ENCODE assay signal across 14 cellular contexts in the genomic region with DNA sequence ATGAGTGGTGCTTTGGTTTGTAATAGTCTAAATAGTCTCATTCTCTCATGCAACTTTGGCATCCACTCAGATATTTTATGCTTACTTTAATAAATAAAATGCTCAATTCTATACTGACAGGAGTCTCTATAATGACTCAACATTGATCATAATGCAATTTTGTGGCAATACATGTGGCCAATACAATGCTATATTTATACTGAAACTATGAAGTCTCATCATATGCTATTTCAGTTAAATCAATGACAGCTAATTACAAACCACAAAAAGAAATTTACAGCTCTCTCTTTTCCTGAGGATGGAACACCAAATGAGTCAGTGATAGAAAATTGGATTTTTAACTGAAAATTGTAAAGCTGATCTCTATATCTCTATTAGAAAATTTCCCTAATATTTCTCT.
A peak's percentile ranks its signal among the peaks of the same experiment; 100 is the strongest.
DNase-seq lines count a peak whose midpoint lies in the region; ATAC-seq, FAIRE-seq and TF ChIP-seq lines count a peak whose summit lies in the region.
"Had no signal": no experiment of that assay in that cellular context is flagged by ENCODE, and none has a peak within 500 bp of the region (broad histone marks: within the 10 kb centered on the region; RNA-seq: fewer than 3 reads in every experiment).

No MANE protein-coding gene starts in this region.

- RAD21 ChIA-PET in GM12878 (lab: Charles Lee; ENCODE audit: unreplicated experiment), result no interaction called here

- H3K79me2 ChIP-seq in GM12878 (ENCODE audit: control insufficient read depth, insufficient read depth, low read length), result no peaks in the 10 kb centered on the region

- intact Hi-C loops in GM12878 (cut with micrococcal nuclease; ENCODE audit: unreplicated experiment), result no loop called here

- H3K4me3 Mint-ChIP-seq in T-cell, result no peak overlapping the region

- no peaks in the 10 kb centered on the region for H4K20me1 ChIP-seq in GM12878 (ENCODE audit: control insufficient read depth, insufficient read depth)

- H3K4me3 ChIP-seq in AG10803 (ENCODE audit: low read length) (no peak overlapping the region), GM12878 (no peak overlapping the region)

- peak; percentile 22 for DNase-seq in AG10803 (ENCODE audit: low read depth)
- peak; percentile 16 for DNase-seq in GM13976 (ENCODE audit: low spot score)
- no peak for DNase-seq in GM12878 (ENCODE audit: low read depth, low spot score)
- no peak for DNase-seq in GM12891 (ENCODE audit: insufficient read length, low spot score)
- DNase-seq in T1000 (lab: John Stamatoyannopoulos, UW), result no peak
- no peak for DNase-seq in T-cell
- DNase-seq in stimulated activated CD4-positive, alpha-beta T cell treated with anti-CD3 and anti-CD28 coated beads, Interleukin-12 subunit alpha, Interleukin-12 subunit beta, amount 100 ng/mL, for 4 hours, result no peak
- DNase-seq: 8988T, C1 segment of cervical spinal cord, EL, NCI-H1048, NCI-H2081 treated with DMSO at 0.1 percent for 48 hours, NCI-H524 had no signal

- H3K36me3 ChIP-seq in GM12878 (ENCODE audit: control insufficient read depth in 2 of 2, insufficient read depth in 2 of 2, low read length in 1 of 2), result no peaks in the 10 kb centered on the region

- SMC1A ChIA-PET in GM12878 (lab: Charles Lee; ENCODE audit: uncharacterized antibody, unreplicated experiment), result interaction anchor here (2.7 kb wide), 1 partner anchor 13 kb away, joined by 11 read pairs; no protein-coding TSS in a partner anchor

- POLR2A ChIA-PET in GM12878 (lab: Charles Lee), result no interaction called here
- POLR2A ChIA-PET in T-cell (lab: Charles Lee), result interaction anchor here in 1 of 2 donors (0.6 kb wide), 1 partner anchor 651 kb away, joined by 3 read pairs; no protein-coding TSS in a partner anchor

- peak; percentile 62 for ATAC-seq in HG02870 (IDR thresholded peaks at IDR 0.05; ENCODE audit: unreplicated experiment)
- peak; percentile 67 for ATAC-seq in GM12878
- ATAC-seq in T-cell (replicated peaks in 1 of 4), result no peak

- no peak overlapping the region for H2AFZ ChIP-seq in GM12878 (ENCODE audit: control insufficient read depth, low read depth, low read length)

- H3K27ac ChIP-seq in GM12878 (ENCODE audit: control insufficient read depth, insufficient read depth), result no peak overlapping the region

- TF ChIP-seq EP300 in GM12878 (IDR thresholded peaks at IDR 0.05; ENCODE audit: borderline replicate concordance in 1 of 2, control insufficient read depth in 1 of 2, low read depth in 2 of 2, low read length in 2 of 2), result no peak

- in situ Hi-C loops in GM13976 (cut with MboI; ENCODE audit: low sequenced_read_pairs, unreplicated experiment) (no loop called here), GM12878 (cut with MboI) (no loop called here)

- TF ChIP-seq RAD21 in GM12878 (IDR thresholded peaks at IDR 0.05; ENCODE audit: insufficient read depth, low read depth, low read length), result no peak

- no peak overlapping the region for H3K9ac ChIP-seq in GM12878 (ENCODE audit: control insufficient read depth, insufficient read depth, low read length)

- H3K9me3 Mint-ChIP-seq in T-cell, result no peaks in the 10 kb centered on the region

- H3K36me3 Mint-ChIP-seq in T-cell, result no peaks in the 10 kb centered on the region

- TF ChIP-seq POLR2A in GM12878 (IDR thresholded peaks at IDR 0.05; ENCODE audit: low read depth, low read length), result no peak
- no peak for TF ChIP-seq POLR2A in GM12891 (IDR thresholded peaks at IDR 0.05; ENCODE audit: low read depth, low read length)

- BruUV-seq in GM12878 (replicated peaks; lab: Mats Ljungman, UMichigan), result no TSS peak

- peaks cover 0 to 3% of the 10 kb centered on the region in 2 donors for H3K27me3 Mint-ChIP-seq in T-cell

- no peaks in the 10 kb centered on the region for H3K9me3 ChIP-seq in GM12878 (replicated peaks; ENCODE audit: control insufficient read depth, insufficient read depth, low read length)

- peaks cover 6% of the 10 kb centered on the region for H3K4me1 ChIP-seq in GM12878 (ENCODE audit: control insufficient read depth, insufficient read depth, low read length)

- no peaks in the 10 kb centered on the region for H3K27me3 ChIP-seq in GM12878 (replicated peaks in 1 of 2; ENCODE audit: control insufficient read depth in 2 of 2, insufficient read depth in 2 of 2, low read length in 1 of 2)

- CTCF ChIA-PET in GM12878 (lab: Yijun Ruan, JAX) (interaction anchor here (0.7 to 0.9 kb wide), 2 partner anchors 288 to 448 kb away, joined by 3 read pairs; no protein-coding TSS in a partner anchor), T-cell (lab: Charles Lee) (no interaction called here)

- H3K4me2 ChIP-seq in GM12878 (ENCODE audit: control insufficient read depth, insufficient read depth), result no peak overlapping the region

- H3K4me1 Mint-ChIP-seq in T-cell, result no peaks in the 10 kb centered on the region

- FAIRE-seq in GM12878 (lab: Jason Lieb, UNC) (no peak), GM12891 (lab: Jason Lieb, UNC) (no peak)

- no peak for TF ChIP-seq CTCF in AG10803 (conservative IDR thresholded peaks at IDR 0.05; ENCODE audit: low read length)
- TF ChIP-seq CTCF in GM13976 (IDR thresholded peaks at IDR 0.05; ENCODE audit: borderline replicate concordance, control extremely low read depth, extremely low read depth, insufficient read depth, missing control alignments), result no peak
- TF ChIP-seq CTCF in GM12878 (IDR thresholded peaks at IDR 0.05 in 2 of 3, conservative IDR thresholded peaks at IDR 0.05 in 1 of 3; ENCODE audit: control insufficient read depth in 2 of 3, extremely low read depth in 1 of 3, insufficient read depth in 1 of 3, low read depth in 3 of 3, low read length in 3 of 3), result no peak

- no peak overlapping the region for H3K27ac Mint-ChIP-seq in T-cell

TF ChIP-seq in GM12878, 131 proteins besides CTCF, POLR2A, EP300 and RAD21 (continues in another document):
- TF ChIP-seq, protein P1, sequence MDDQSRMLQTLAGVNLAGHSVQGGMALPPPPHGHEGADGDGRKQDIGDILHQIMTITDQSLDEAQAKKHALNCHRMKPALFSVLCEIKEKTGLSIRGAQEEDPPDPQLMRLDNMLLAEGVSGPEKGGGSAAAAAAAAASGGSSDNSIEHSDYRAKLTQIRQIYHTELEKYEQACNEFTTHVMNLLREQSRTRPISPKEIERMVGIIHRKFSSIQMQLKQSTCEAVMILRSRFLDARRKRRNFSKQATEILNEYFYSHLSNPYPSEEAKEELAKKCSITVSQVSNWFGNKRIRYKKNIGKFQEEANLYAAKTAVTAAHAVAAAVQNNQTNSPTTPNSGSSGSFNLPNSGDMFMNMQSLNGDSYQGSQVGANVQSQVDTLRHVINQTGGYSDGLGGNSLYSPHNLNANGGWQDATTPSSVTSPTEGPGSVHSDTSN (IDR thresholded peaks at IDR 0.05; ENCODE audit: insufficient replicate concordance, low read depth, low read length), result no peak
- TF ChIP-seq EED (IDR thresholded peaks at IDR 0.05; ENCODE audit: low read depth) (no peak), CHD1 (IDR thresholded peaks at IDR 0.05; ENCODE audit: low read depth, low read length) (no peak), MTA3 (IDR thresholded peaks at IDR 0.05; ENCODE audit: borderline replicate concordance, low read length) (peak; percentile 79; the same call in 1 of the 2 replicates), MEF2B (IDR thresholded peaks at IDR 0.05; ENCODE audit: partially characterized antibody, poor library complexity, severe bottlenecking) (peak; percentile 56)
- TF ChIP-seq, protein P2, sequence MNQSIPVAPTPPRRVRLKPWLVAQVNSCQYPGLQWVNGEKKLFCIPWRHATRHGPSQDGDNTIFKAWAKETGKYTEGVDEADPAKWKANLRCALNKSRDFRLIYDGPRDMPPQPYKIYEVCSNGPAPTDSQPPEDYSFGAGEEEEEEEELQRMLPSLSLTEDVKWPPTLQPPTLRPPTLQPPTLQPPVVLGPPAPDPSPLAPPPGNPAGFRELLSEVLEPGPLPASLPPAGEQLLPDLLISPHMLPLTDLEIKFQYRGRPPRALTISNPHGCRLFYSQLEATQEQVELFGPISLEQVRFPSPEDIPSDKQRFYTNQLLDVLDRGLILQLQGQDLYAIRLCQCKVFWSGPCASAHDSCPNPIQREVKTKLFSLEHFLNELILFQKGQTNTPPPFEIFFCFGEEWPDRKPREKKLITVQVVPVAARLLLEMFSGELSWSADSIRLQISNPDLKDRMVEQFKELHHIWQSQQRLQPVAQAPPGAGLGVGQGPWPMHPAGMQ (IDR thresholded peaks at IDR 0.05; ENCODE audit: borderline replicate concordance), result no peak

TF ChIP-seq in GM12891, 5 proteins besides CTCF, POLR2A, EP300 and RAD21:
- TF ChIP-seq POLR2AphosphoS5 (IDR thresholded peaks at IDR 0.05; ENCODE audit: low read depth, low read length), result no peak
- TF ChIP-seq PAX5 (IDR thresholded peaks at IDR 0.05; ENCODE audit: insufficient read depth, low read length, severe bottlenecking), result no peak

Comparison
In these comparisons a context has a peak if more than half of its experiments do, and no peak if none do; other contexts are left out.
1. DNase-seq: peak in AG10803 (single experiment) and GM13976 (single experiment); none in GM12878 (single experiment), GM12891 (single experiment), T1000 (single experiment), T-cell (0 of 34) and stimulated activated CD4-positive, alpha-beta T cell treated with anti-CD3 and anti-CD28 coated beads, Interleukin-12 subunit alpha, Interleukin-12 subunit beta, amount 100 ng/mL, for 4 hours (single experiment).
2. ATAC-seq: peak in HG02870 (single experiment) and GM12878 (single experiment); none in T-cell (0 of 4).